Comparison of ENCODE assay signal across 1 cellular context in the genomic region with DNA sequence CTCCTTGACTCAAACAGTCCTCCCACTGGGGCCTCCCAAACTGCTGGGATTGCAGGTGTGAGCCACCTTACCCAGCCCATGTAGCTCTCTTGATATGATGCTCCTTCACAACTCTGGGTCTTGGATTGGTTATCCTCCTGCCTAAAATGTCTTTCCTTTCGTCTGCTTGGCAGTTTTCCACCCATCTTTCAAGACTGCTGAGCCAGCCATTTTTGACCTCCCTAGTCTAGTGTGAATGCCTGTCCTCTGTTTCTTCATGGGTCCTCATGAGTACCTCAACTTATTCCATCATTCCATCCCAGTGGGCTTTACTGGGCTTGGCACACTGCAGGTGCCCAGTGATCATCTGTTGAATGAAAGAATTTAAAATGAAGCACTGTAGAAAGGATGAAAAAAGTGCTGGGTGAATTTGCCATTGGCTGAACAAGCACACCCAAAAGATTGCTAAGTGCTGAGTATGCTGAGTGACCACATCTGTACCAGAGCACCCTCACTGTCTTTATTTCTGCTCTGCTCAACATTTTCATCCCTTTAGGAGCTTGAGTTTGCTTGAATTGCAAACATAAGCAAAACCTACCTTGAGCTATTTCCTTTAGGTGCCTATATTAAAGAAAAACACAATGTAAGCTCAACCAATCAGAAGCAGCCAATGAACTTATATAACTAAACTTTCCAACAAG.
A peak's percentile ranks its signal among the peaks of the same experiment; 100 is the strongest.
TF ChIP-seq lines count a peak whose summit lies in the region.

No MANE protein-coding gene starts in this region.

TF ChIP-seq in HepG2, 621 proteins besides CTCF, POLR2A, EP300 and RAD21 (continued from another document):
- TF ChIP-seq, protein P1, sequence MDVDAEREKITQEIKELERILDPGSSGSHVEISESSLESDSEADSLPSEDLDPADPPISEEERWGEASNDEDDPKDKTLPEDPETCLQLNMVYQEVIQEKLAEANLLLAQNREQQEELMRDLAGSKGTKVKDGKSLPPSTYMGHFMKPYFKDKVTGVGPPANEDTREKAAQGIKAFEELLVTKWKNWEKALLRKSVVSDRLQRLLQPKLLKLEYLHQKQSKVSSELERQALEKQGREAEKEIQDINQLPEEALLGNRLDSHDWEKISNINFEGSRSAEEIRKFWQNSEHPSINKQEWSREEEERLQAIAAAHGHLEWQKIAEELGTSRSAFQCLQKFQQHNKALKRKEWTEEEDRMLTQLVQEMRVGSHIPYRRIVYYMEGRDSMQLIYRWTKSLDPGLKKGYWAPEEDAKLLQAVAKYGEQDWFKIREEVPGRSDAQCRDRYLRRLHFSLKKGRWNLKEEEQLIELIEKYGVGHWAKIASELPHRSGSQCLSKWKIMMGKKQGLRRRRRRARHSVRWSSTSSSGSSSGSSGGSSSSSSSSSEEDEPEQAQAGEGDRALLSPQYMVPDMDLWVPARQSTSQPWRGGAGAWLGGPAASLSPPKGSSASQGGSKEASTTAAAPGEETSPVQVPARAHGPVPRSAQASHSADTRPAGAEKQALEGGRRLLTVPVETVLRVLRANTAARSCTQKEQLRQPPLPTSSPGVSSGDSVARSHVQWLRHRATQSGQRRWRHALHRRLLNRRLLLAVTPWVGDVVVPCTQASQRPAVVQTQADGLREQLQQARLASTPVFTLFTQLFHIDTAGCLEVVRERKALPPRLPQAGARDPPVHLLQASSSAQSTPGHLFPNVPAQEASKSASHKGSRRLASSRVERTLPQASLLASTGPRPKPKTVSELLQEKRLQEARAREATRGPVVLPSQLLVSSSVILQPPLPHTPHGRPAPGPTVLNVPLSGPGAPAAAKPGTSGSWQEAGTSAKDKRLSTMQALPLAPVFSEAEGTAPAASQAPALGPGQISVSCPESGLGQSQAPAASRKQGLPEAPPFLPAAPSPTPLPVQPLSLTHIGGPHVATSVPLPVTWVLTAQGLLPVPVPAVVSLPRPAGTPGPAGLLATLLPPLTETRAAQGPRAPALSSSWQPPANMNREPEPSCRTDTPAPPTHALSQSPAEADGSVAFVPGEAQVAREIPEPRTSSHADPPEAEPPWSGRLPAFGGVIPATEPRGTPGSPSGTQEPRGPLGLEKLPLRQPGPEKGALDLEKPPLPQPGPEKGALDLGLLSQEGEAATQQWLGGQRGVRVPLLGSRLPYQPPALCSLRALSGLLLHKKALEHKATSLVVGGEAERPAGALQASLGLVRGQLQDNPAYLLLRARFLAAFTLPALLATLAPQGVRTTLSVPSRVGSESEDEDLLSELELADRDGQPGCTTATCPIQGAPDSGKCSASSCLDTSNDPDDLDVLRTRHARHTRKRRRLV (CRISPR knock-in tag; IDR thresholded peaks at IDR 0.05): no peak
- TF ChIP-seq RARG (CRISPR knock-in tag; IDR thresholded peaks at IDR 0.05; ENCODE audit: low read depth) (no peak), HIVEP1 (CRISPR knock-in tag; IDR thresholded peaks at IDR 0.05) (no peak), MAFK (conservative IDR thresholded peaks at IDR 0.05 in 1 of 2, IDR thresholded peaks at IDR 0.05 in 1 of 2; ENCODE audit: low read length in 2 of 2) (peak; percentile 73 to 77), KDM6A (CRISPR knock-in tag; IDR thresholded peaks at IDR 0.05; ENCODE audit: low read depth) (no peak), KLF13 (CRISPR knock-in tag; IDR thresholded peaks at IDR 0.05) (no peak), GTF3A (CRISPR knock-in tag; conservative IDR thresholded peaks at IDR 0.05) (no peak), ZBTB8A (CRISPR knock-in tag; IDR thresholded peaks at IDR 0.05; ENCODE audit: borderline replicate concordance, low read depth) (no peak), PHF20 (CRISPR knock-in tag; IDR thresholded peaks at IDR 0.05) (no peak), MAFF (IDR thresholded peaks at IDR 0.05; ENCODE audit: low read depth, low read length) (peak; percentile 60), ZNF614 (CRISPR knock-in tag; IDR thresholded peaks at IDR 0.05; ENCODE audit: borderline replicate concordance) (no peak), ZNF264 (CRISPR knock-in tag; IDR thresholded peaks at IDR 0.05) (no peak), ZNF746 (CRISPR knock-in tag; IDR thresholded peaks at IDR 0.05) (no peak)
- TF ChIP-seq, protein P2, sequence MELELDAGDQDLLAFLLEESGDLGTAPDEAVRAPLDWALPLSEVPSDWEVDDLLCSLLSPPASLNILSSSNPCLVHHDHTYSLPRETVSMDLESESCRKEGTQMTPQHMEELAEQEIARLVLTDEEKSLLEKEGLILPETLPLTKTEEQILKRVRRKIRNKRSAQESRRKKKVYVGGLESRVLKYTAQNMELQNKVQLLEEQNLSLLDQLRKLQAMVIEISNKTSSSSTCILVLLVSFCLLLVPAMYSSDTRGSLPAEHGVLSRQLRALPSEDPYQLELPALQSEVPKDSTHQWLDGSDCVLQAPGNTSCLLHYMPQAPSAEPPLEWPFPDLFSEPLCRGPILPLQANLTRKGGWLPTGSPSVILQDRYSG (CRISPR knock-in tag; IDR thresholded peaks at IDR 0.05): no peak
- TF ChIP-seq, protein P3, sequence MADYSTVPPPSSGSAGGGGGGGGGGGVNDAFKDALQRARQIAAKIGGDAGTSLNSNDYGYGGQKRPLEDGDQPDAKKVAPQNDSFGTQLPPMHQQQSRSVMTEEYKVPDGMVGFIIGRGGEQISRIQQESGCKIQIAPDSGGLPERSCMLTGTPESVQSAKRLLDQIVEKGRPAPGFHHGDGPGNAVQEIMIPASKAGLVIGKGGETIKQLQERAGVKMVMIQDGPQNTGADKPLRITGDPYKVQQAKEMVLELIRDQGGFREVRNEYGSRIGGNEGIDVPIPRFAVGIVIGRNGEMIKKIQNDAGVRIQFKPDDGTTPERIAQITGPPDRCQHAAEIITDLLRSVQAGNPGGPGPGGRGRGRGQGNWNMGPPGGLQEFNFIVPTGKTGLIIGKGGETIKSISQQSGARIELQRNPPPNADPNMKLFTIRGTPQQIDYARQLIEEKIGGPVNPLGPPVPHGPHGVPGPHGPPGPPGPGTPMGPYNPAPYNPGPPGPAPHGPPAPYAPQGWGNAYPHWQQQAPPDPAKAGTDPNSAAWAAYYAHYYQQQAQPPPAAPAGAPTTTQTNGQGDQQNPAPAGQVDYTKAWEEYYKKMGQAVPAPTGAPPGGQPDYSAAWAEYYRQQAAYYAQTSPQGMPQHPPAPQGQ (CRISPR knock-in tag; IDR thresholded peaks at IDR 0.05; ENCODE audit: borderline replicate concordance): no peak
- TF ChIP-seq, protein P4, sequence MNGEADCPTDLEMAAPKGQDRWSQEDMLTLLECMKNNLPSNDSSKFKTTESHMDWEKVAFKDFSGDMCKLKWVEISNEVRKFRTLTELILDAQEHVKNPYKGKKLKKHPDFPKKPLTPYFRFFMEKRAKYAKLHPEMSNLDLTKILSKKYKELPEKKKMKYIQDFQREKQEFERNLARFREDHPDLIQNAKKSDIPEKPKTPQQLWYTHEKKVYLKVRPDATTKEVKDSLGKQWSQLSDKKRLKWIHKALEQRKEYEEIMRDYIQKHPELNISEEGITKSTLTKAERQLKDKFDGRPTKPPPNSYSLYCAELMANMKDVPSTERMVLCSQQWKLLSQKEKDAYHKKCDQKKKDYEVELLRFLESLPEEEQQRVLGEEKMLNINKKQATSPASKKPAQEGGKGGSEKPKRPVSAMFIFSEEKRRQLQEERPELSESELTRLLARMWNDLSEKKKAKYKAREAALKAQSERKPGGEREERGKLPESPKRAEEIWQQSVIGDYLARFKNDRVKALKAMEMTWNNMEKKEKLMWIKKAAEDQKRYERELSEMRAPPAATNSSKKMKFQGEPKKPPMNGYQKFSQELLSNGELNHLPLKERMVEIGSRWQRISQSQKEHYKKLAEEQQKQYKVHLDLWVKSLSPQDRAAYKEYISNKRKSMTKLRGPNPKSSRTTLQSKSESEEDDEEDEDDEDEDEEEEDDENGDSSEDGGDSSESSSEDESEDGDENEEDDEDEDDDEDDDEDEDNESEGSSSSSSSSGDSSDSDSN (CRISPR knock-in tag; IDR thresholded peaks at IDR 0.05): no peak
- TF ChIP-seq, protein P5, sequence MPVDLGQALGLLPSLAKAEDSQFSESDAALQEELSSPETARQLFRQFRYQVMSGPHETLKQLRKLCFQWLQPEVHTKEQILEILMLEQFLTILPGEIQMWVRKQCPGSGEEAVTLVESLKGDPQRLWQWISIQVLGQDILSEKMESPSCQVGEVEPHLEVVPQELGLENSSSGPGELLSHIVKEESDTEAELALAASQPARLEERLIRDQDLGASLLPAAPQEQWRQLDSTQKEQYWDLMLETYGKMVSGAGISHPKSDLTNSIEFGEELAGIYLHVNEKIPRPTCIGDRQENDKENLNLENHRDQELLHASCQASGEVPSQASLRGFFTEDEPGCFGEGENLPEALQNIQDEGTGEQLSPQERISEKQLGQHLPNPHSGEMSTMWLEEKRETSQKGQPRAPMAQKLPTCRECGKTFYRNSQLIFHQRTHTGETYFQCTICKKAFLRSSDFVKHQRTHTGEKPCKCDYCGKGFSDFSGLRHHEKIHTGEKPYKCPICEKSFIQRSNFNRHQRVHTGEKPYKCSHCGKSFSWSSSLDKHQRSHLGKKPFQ (CRISPR knock-in tag; IDR thresholded peaks at IDR 0.05; ENCODE audit: insufficient replicate concordance): peak; percentile 24
- TF ChIP-seq, protein P6, sequence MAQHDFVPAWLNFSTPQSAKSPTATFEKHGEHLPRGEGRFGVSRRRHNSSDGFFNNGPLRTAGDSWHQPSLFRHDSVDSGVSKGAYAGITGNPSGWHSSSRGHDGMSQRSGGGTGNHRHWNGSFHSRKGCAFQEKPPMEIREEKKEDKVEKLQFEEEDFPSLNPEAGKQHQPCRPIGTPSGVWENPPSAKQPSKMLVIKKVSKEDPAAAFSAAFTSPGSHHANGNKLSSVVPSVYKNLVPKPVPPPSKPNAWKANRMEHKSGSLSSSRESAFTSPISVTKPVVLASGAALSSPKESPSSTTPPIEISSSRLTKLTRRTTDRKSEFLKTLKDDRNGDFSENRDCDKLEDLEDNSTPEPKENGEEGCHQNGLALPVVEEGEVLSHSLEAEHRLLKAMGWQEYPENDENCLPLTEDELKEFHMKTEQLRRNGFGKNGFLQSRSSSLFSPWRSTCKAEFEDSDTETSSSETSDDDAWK (CRISPR knock-in tag; IDR thresholded peaks at IDR 0.05): no peak
